In the genomic region with DNA sequence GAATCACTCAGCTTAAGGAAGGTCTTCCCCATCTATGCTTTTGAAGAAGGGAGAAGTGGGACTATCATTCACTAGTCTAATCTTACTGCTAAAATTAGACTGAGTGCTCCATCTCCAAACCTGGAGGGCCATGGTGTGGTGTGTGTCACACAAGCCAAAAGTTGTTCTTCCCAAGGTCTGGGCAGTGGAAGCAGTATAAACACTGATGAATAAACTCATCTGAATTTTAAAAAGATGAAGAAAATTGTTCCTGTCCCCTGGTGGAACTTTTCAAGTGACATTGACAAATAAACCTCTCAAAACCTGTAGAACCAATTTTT, we compare ENCODE assay signal across 28 cellular contexts.
"Had no signal": no experiment of that assay in that cellular context is flagged by ENCODE, and none has a peak within 500 bp of the region (broad histone marks: within the 10 kb centered on the region; RNA-seq: fewer than 3 reads in every experiment).

No MANE protein-coding gene starts in this region.

- H3K4me3 Mint-ChIP-seq: activated B cell treated with CpG ODN at 0.5 μM for 24 hours; activated naive CD4-positive, alpha-beta T cell treated with anti-CD3 and anti-CD28 coated beads, Interleukin-2, amount 50 U/mL, for 24 hours; activated T-helper 17 cell treated with anti-CD3 and anti-CD28 coated beads, Interleukin-2, amount 50 U/mL, for 72 hours; brain; neural crest cell; stimulated activated naive CD8-positive, alpha-beta T cell treated with anti-CD3 and anti-CD28 coated beads, Interleukin-15, amount 100 ng/mL, for 72 hours had no signal

- H3K36me3 ChIP-seq: prostate gland had no signal

- H3K9me3 Mint-ChIP-seq: effector memory CD8-positive, alpha-beta T cell had no signal

- H3K27ac Mint-ChIP-seq: activated B cell treated with CpG ODN at 0.5 μM for 24 hours, brain had no signal

- H3K27me3 Mint-ChIP-seq: activated B cell treated with CpG ODN at 0.5 μM for 24 hours; activated naive CD4-positive, alpha-beta T cell treated with anti-CD3 and anti-CD28 coated beads, Interleukin-2, amount 50 U/mL, for 24 hours; activated T-helper 17 cell treated with anti-CD3 and anti-CD28 coated beads, Interleukin-2, amount 50 U/mL, for 72 hours; effector memory CD8-positive, alpha-beta T cell; naive thymus-derived CD8-positive, alpha-beta T cell; stimulated activated naive CD8-positive, alpha-beta T cell treated with anti-CD3 and anti-CD28 coated beads, Interleukin-15, amount 100 ng/mL, for 72 hours had no signal

- ATAC-seq: activated T-helper 17 cell treated with anti-CD3 and anti-CD28 coated beads, Interleukin-2, amount 50 U/mL, for 72 hours; effector memory CD8-positive, alpha-beta T cell; gastroesophageal sphincter; naive thymus-derived CD8-positive, alpha-beta T cell; pancreas; sciatic nerve; stimulated activated naive CD8-positive, alpha-beta T cell treated with anti-CD3 and anti-CD28 coated beads, Interleukin-15, amount 100 ng/mL, for 72 hours had no signal

- FAIRE-seq: endothelial cell of umbilical vein, pancreas had no signal

- H3K4me2 ChIP-seq: hepatocyte had no signal

- H3K4me3 ChIP-seq: ascending aorta, gastroesophageal sphincter, hepatocyte, pancreas, prostate gland, skin epidermis, upper lobe of left lung, vagina had no signal

- H3K4me1 ChIP-seq: ascending aorta, gastroesophageal sphincter, pancreas, prostate gland, vagina had no signal

- H3K4me1 Mint-ChIP-seq: activated B cell treated with CpG ODN at 0.5 μM for 24 hours, brain, neural crest cell had no signal

- H3K9me3 ChIP-seq: pancreas, prostate gland, vagina had no signal

- H2AFZ ChIP-seq: hepatocyte had no signal

- H3K27me3 ChIP-seq: ascending aorta, gastroesophageal sphincter, hepatocyte, pancreas, upper lobe of left lung, vagina had no signal

- H3K27ac ChIP-seq: ascending aorta, gastroesophageal sphincter, hepatocyte, pancreas, prostate gland, skin epidermis, upper lobe of left lung, vagina had no signal

- DNase-seq: activated B cell treated with CpG ODN at 0.5 μM for 24 hours; activated gamma-delta T cell treated with Interleukin-2 at 50 U/mL for 16 hours; activated T-cell treated with anti-CD3 and anti-CD28 coated beads for 4 hours; cortex of kidney; effector memory CD8-positive, alpha-beta T cell; islet precursor cell; midbrain; naive thymus-derived CD8-positive, alpha-beta T cell; nucleus accumbens; pancreas; retina; stimulated activated CD4-positive, alpha-beta T cell treated with anti-CD3 and anti-CD28 coated beads, Interleukin-12 subunit alpha, Interleukin-12 subunit beta, amount 100 ng/mL, for 4 hours; stimulated activated CD4-positive, alpha-beta T cell treated with anti-CD3 and anti-CD28 coated beads, Interleukin-4, amount 100 ng/mL, for 1 hour; stimulated activated naive CD8-positive, alpha-beta T cell treated with anti-CD3 and anti-CD28 coated beads, Interleukin-15, amount 100 ng/mL, for 72 hours; substantia nigra; upper lobe of left lung had no signal
